4 cellular contexts compared by ENCODE assay signal in the genomic region with DNA sequence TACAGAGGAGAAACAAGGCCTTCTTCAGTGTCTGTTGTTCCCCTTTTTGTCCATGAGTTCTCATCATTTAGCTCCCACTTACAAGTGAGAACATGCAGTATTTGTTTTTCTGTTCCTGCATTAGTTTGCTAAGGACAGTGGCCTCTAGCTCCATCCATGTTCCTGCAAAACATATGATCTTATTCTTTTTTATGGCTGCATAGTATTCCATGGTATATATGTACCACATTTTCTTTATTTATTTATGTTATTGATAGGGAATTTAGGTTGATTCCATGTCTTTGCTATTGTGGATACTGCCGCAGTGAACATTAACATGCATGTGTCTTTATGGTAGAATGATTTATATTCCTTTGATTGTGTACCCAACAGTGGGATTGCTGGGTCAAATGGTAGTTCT.
DNase-seq lines count a peak whose midpoint lies in the region; ATAC-seq and TF ChIP-seq lines count a peak whose summit lies in the region.
"Not testable (repeated sequence)": the region's sequence is repeated elsewhere in the genome, so short reads cannot be mapped to it uniquely, and the experiment has no call there.

No MANE protein-coding gene starts in this region.

- not testable (repeated sequence) for H3K27me3 Mint-ChIP-seq in activated T-cell treated with anti-CD3 and anti-CD28 coated beads, Interleukin-2, amount 50 U/mL, for 24 hours; activated naive CD8-positive, alpha-beta T cell

- H3K4me1 Mint-ChIP-seq in activated T-cell treated with anti-CD3 and anti-CD28 coated beads, Interleukin-2, amount 50 U/mL, for 24 hours (ENCODE audit: low read depth), result peaks cover 72% of the 10 kb centered on the region
- peaks cover 77% of the 10 kb centered on the region for H3K4me1 Mint-ChIP-seq in activated naive CD8-positive, alpha-beta T cell (ENCODE audit: low read depth)

- peak overlapping the region; percentile 62 for H3K27ac Mint-ChIP-seq in activated T-cell treated with anti-CD3 and anti-CD28 coated beads, Interleukin-2, amount 50 U/mL, for 24 hours
- H3K27ac Mint-ChIP-seq in activated naive CD8-positive, alpha-beta T cell, result peak overlapping the region; percentile 10

- DNase-seq in activated T-cell treated with anti-CD3 and anti-CD28 coated beads, Interleukin-2, amount 50 U/mL, for 24 hours; foreskin keratinocyte: not testable (repeated sequence)

- peaks cover 22% of the 10 kb centered on the region for H3K4me1 ChIP-seq in foreskin keratinocyte

- H3K4me3 Mint-ChIP-seq in activated T-cell treated with anti-CD3 and anti-CD28 coated beads, Interleukin-2, amount 50 U/mL, for 24 hours; activated naive CD8-positive, alpha-beta T cell: not testable (repeated sequence)

- peak overlapping the region; percentile 58 for H3K27ac ChIP-seq in foreskin keratinocyte

- not testable (repeated sequence) for TF ChIP-seq CTCF in foreskin keratinocyte (conservative IDR thresholded peaks at IDR 0.05)

- H3K9me3 Mint-ChIP-seq in activated T-cell treated with anti-CD3 and anti-CD28 coated beads, Interleukin-2, amount 50 U/mL, for 24 hours; activated naive CD8-positive, alpha-beta T cell (ENCODE audit: low read depth): not testable (repeated sequence)

- H3K36me3 Mint-ChIP-seq in activated T-cell treated with anti-CD3 and anti-CD28 coated beads, Interleukin-2, amount 50 U/mL, for 24 hours (ENCODE audit: low read depth), result peaks cover 97% of the 10 kb centered on the region
- peaks cover 29% of the 10 kb centered on the region for H3K36me3 Mint-ChIP-seq in activated naive CD8-positive, alpha-beta T cell

- not testable (repeated sequence) for ATAC-seq in SK-N-SH treated with all-trans-retinoic acid at 6 μM for 48 hours, foreskin keratinocyte

- H3K27me3 ChIP-seq in foreskin keratinocyte, result not testable (repeated sequence)

TF ChIP-seq in SK-N-SH treated with all-trans-retinoic acid at 6 μM for 48 hours, 23 proteins besides CTCF, POLR2A, EP300 and RAD21:
- peak; percentile 75 for TF ChIP-seq ZNF8 (CRISPR knock-in tag; IDR thresholded peaks at IDR 0.05)
